8 cellular contexts compared by ENCODE assay signal in the genomic region with DNA sequence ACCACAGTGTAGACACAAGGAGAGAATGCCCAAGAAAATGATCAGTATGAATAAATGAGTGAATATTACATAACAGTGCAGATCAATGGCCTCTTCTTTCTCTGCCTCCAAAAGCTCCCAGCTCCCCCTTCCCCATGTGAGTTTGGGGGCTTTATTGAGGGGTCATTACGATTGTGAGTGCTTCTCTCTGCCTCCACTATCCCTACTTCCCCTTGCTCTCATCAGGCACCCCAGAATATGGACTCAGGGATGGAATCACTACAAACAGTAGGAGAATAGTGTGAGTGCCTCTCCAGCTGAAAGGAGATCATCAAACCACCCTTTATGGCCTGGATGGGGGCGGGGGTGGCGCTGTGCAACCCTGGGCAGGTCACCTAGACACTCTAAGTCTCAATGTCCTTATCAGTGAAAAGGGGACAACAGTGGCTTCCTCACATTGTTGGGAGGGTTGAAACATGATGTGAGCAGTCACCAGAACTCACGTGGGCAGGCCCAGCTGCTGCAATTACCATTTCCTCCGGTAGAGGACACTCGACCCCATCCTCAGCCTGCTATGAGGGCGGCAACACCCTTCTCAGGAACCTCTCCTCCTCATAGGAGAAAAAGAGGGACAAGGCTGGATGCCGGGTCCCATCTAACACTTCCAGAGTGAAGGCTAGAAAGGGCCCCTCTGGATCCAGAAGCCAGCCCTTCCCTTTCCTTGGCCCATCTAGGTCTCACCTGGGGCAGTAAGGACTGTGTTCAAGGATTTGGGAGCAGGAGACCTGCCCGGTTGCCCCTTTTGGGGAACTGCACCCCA. TPM values are rescaled to one million over a fixed set of nuclear protein-coding genes. Genes with fewer than 3 reads are reported as not detected.
DNase-seq lines count a peak whose midpoint lies in the region; ATAC-seq lines count a peak whose summit lies in the region.

No MANE protein-coding gene starts in this region.

- H3K4me1 Mint-ChIP-seq in activated CD4-positive, alpha-beta memory T cell treated with anti-CD3 and anti-CD28 coated beads for 36 hours (ENCODE audit: low read depth) = peaks cover 34% of the 10 kb centered on the region

- H3K36me3 Mint-ChIP-seq in activated CD4-positive, alpha-beta memory T cell treated with anti-CD3 and anti-CD28 coated beads for 36 hours = peaks cover 5% of the 10 kb centered on the region

- H3K4me3 Mint-ChIP-seq in activated CD4-positive, alpha-beta memory T cell treated with anti-CD3 and anti-CD28 coated beads for 36 hours = no peak overlapping the region

- POLR2A ChIA-PET in activated CD4-positive, alpha-beta memory T cell treated with anti-CD3 and anti-CD28 coated beads for 36 hours (lab: Charles Lee) = interaction anchor here (1.0 to 5.7 kb wide), 6 partner anchors 11 to 57 kb away, joined by 4 to 100 read pairs (median 4); a partner anchor contains a TSS

- CTCF ChIA-PET in activated CD4-positive, alpha-beta memory T cell treated with anti-CD3 and anti-CD28 coated beads for 36 hours (lab: Charles Lee) = interaction anchor here (0.5 to 10.4 kb wide), 24 partner anchors 10 to 476 kb away, joined by 3 to 210 read pairs (median 6); a partner anchor contains a TSS

- DNase-seq in DMS153 (lab: John Stamatoyannopoulos, UW) (peak; percentile 67), HK-2 (ENCODE audit: unreplicated experiment) (peak; percentile 85), NCI-H774 (lab: John Stamatoyannopoulos, UW) (peak; percentile 86), dermis microvascular lymphatic vessel endothelial cell (ENCODE audit: low read depth in 2 of 2) (peak; percentile 56 to 83), medulla oblongata (ENCODE audit: extremely low spot score) (peak; percentile 90)
- DNase-seq in activated CD4-positive, alpha-beta memory T cell treated with anti-CD3 and anti-CD28 coated beads for 36 hours = peak; percentile 93
- DNase-seq in stimulated activated CD4-positive, alpha-beta T cell treated with anti-CD3 and anti-CD28 coated beads, TNF-alpha, amount 100 ng/mL, for 48 hours (ENCODE audit: low read depth in 3 of 3) = peak; percentile 75 to 77 (median 76)

- intact Hi-C loops in activated CD4-positive, alpha-beta memory T cell treated with anti-CD3 and anti-CD28 coated beads for 36 hours (cut with micrococcal nuclease) = loop anchor here (1.0 kb wide), 3 partner anchors 24 to 74 kb away; no protein-coding TSS in a partner anchor

- peaks cover 2% of the 10 kb centered on the region for H3K27me3 Mint-ChIP-seq in activated CD4-positive, alpha-beta memory T cell treated with anti-CD3 and anti-CD28 coated beads for 36 hours

- H3K9me3 Mint-ChIP-seq in activated CD4-positive, alpha-beta memory T cell treated with anti-CD3 and anti-CD28 coated beads for 36 hours = no peaks in the 10 kb centered on the region

- no peak for ATAC-seq in HG03039 (IDR thresholded peaks at IDR 0.05; ENCODE audit: unreplicated experiment)

- H3K27ac Mint-ChIP-seq in activated CD4-positive, alpha-beta memory T cell treated with anti-CD3 and anti-CD28 coated beads for 36 hours = peak overlapping the region; percentile 93

RNA-seq across cellular contexts. Expression of a gene that starts 2.1 kb away (rescaled TPM):
- total RNA-seq in activated CD4-positive, alpha-beta memory T cell treated with anti-CD3 and anti-CD28 coated beads for 36 hours = 10 to 100 TPM; 37.1 to 38.0 TPM
- total RNA-seq in dermis microvascular lymphatic vessel endothelial cell = 0.76 and 0.90 TPM in 2 replicates

RNA-seq across cellular contexts. Expression of a gene that starts 28.2 kb away (rescaled TPM):
- 100 to 1,000 TPM; 204 to 221 TPM for total RNA-seq in activated CD4-positive, alpha-beta memory T cell treated with anti-CD3 and anti-CD28 coated beads for 36 hours
- total RNA-seq in dermis microvascular lymphatic vessel endothelial cell = 12.2 and 16.7 TPM in 2 replicates

RNA-seq across cellular contexts. Expression of a gene that starts 53.2 kb away (rescaled TPM):
- total RNA-seq in activated CD4-positive, alpha-beta memory T cell treated with anti-CD3 and anti-CD28 coated beads for 36 hours = 10 to 100 TPM; 54.7 to 59.1 TPM
- 2.7 and 3.7 TPM in 2 replicates for total RNA-seq in dermis microvascular lymphatic vessel endothelial cell

Comparison
In these comparisons a context has a peak if more than half of its experiments do, and no peak if none do; other contexts are left out.
1. RNA of a gene that starts 2.1 kb away (total RNA-seq): 37.1 to 38.0 TPM in activated CD4-positive, alpha-beta memory T cell treated with anti-CD3 and anti-CD28 coated beads for 36 hours; 0.76 to 0.90 TPM in dermis microvascular lymphatic vessel endothelial cell; every median in the first group is over 10 times any median in the second.
2. RNA of a gene that starts 28.2 kb away (total RNA-seq): 204 to 221 TPM in activated CD4-positive, alpha-beta memory T cell treated with anti-CD3 and anti-CD28 coated beads for 36 hours; 12.2 to 16.7 TPM in dermis microvascular lymphatic vessel endothelial cell; every median in the first group is over 10 times any median in the second.
3. RNA of a gene that starts 53.2 kb away (total RNA-seq): 54.7 to 59.1 TPM in activated CD4-positive, alpha-beta memory T cell treated with anti-CD3 and anti-CD28 coated beads for 36 hours; 2.7 to 3.7 TPM in dermis microvascular lymphatic vessel endothelial cell; every median in the first group is over 10 times any median in the second.
4. Peak in every context shown above with its lines, with median percentiles within 50 percentile points of each other: DNase-seq.